2 cellular contexts compared by ENCODE assay signal in genomic region chr22:43821606-43822425, GRCh38.
TF ChIP-seq lines count a peak whose summit lies in the region.

No MANE protein-coding gene starts in this region.

TF ChIP-seq in H1, 55 proteins besides CTCF, POLR2A, EP300 and RAD21:
- TF ChIP-seq BACH1 (IDR thresholded peaks at IDR 0.05; ENCODE audit: low read length) (no peak), JUN (IDR thresholded peaks at IDR 0.05; ENCODE audit: low read depth, low read length) (no peak), FOSL1 (IDR thresholded peaks at IDR 0.05; ENCODE audit: insufficient read depth, low read depth, low read length) (no peak), PHF8 (conservative IDR thresholded peaks at IDR 0.05; ENCODE audit: low read depth, low read length) (no peak), USF2 (IDR thresholded peaks at IDR 0.05; ENCODE audit: low read length) (no peak), E2F6 (IDR thresholded peaks at IDR 0.05) (no peak), SP1 (IDR thresholded peaks at IDR 0.05; ENCODE audit: low read depth, low read length) (no peak), SP4 (IDR thresholded peaks at IDR 0.05; ENCODE audit: low read length) (no peak), TAF1 (IDR thresholded peaks at IDR 0.05; ENCODE audit: low read depth, low read length) (no peak), ASH2L (IDR thresholded peaks at IDR 0.05; ENCODE audit: low read length) (no peak), SUZ12 (IDR thresholded peaks at IDR 0.05; ENCODE audit: low read length) (no peak), CHD2 (IDR thresholded peaks at IDR 0.05; ENCODE audit: low read length) (no peak), MAFK (IDR thresholded peaks at IDR 0.05; ENCODE audit: low read depth, low read length) (no peak), KDM5A (IDR thresholded peaks at IDR 0.05; ENCODE audit: low read length) (no peak), MAX (IDR thresholded peaks at IDR 0.05) (no peak), ZNF274 (IDR thresholded peaks at IDR 0.05; ENCODE audit: borderline replicate concordance, extremely low read depth, low read length) (no peak), RNF2 (IDR thresholded peaks at IDR 0.05; ENCODE audit: borderline replicate concordance, low read depth, low read length, missing control alignments, poor library complexity, severe bottlenecking) (no peak), SRF (IDR thresholded peaks at IDR 0.05; ENCODE audit: low read depth, low read length) (no peak)

TF ChIP-seq in GM12891, 5 proteins besides CTCF, POLR2A, EP300 and RAD21:
- TF ChIP-seq POU2F2 (IDR thresholded peaks at IDR 0.05; ENCODE audit: low read depth, low read length) (no peak), POLR2AphosphoS5 (IDR thresholded peaks at IDR 0.05; ENCODE audit: low read depth, low read length) (no peak), SPI1 (IDR thresholded peaks at IDR 0.05; ENCODE audit: low read depth, low read length) (no peak)
TF ChIP-seq in GM12891: peak in this region for 0.
